In the genomic region with DNA sequence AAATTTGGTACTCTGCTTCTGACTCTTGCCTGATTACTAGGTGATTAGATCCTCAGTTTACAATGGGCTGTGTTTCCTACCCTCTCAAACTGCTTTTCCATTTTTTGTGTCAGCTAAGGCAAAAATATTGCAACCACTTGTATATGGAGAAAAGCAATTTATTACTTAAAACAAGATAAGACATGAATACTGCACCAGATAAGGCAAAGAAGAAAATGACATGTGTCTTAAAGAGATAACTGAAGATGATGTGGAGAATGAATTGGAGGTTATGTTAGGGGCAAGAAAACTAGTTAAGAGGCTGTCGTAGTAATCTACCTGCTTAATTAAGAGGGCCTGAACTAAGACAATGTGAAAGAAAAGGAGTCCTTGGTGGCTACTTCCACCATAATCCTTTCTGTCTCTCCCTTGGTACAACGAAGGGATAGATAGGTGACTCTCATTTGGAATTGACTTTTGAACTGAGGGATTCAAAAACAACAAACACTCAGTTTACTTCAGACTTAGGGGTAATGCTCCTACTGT, we compare ENCODE assay signal across 7 cellular contexts.
"Had no signal": no experiment of that assay in that cellular context is flagged by ENCODE, and none has a peak within 500 bp of the region (broad histone marks: within the 10 kb centered on the region; RNA-seq: fewer than 3 reads in every experiment).

No MANE protein-coding gene starts in this region.

- H3K4me2 ChIP-seq: GM23338 had no signal

- FAIRE-seq: H1, H54, HTR-8/SVneo had no signal

- ATAC-seq: GM23338 had no signal

- DNase-seq: H9, HCEC 1CT, KG1 had no signal

- H3K4me3 ChIP-seq: GM23338 had no signal

- H2AFZ ChIP-seq: GM23338 had no signal
